Comparison of ENCODE assay signal across 15 cellular contexts in genomic region chr9:93813687-93814560, GRCh38.
DNase-seq lines count a peak whose midpoint lies in the region; ATAC-seq and TF ChIP-seq lines count a peak whose summit lies in the region.
"Had no signal": no experiment of that assay in that cellular context is flagged by ENCODE, and none has a peak within 500 bp of the region (broad histone marks: within the 10 kb centered on the region; RNA-seq: fewer than 3 reads in every experiment).

No MANE protein-coding gene starts in this region.

- H4K20me1 ChIP-seq in OCI-LY7 (ENCODE audit: insufficient read depth, low read length), result no peaks in the 10 kb centered on the region

- no peak overlapping the region for H2AFZ ChIP-seq in OCI-LY7 (ENCODE audit: low read length)

- no peaks in the 10 kb centered on the region for H3K27me3 ChIP-seq in colonic mucosa
- no peaks in the 10 kb centered on the region for H3K27me3 ChIP-seq in upper lobe of right lung
- H3K27me3 ChIP-seq: upper lobe of left lung had no signal

- CTCF ChIA-PET in OCI-LY7 (lab: Charles Lee; ENCODE audit: unreplicated experiment), result no interaction called here

- intact Hi-C loops in colonic mucosa (cut with DNase I) (no loop called here), upper lobe of right lung (cut with DNase I) (no loop called here), OCI-LY7 (cut with micrococcal nuclease; ENCODE audit: unreplicated experiment) (no loop called here)

- H3K9me3 ChIP-seq in colonic mucosa, result no peaks in the 10 kb centered on the region
- H3K9me3 ChIP-seq in upper lobe of right lung, result no peaks in the 10 kb centered on the region
- no peaks in the 10 kb centered on the region for H3K9me3 ChIP-seq in OCI-LY7 (ENCODE audit: low read length)

- H3K4me1 ChIP-seq in colonic mucosa (no peaks in the 10 kb centered on the region), upper lobe of right lung (no peaks in the 10 kb centered on the region), OCI-LY7 (ENCODE audit: insufficient read depth, low read length, poor library complexity, severe bottlenecking) (no peaks in the 10 kb centered on the region)
- H3K4me1 ChIP-seq: upper lobe of left lung had no signal

- H3K9ac ChIP-seq in colonic mucosa (ENCODE audit: low read depth in 2 of 2, low read length in 2 of 2), result no peak overlapping the region

- no peak for ATAC-seq in upper lobe of right lung

- H3K36me3 ChIP-seq in colonic mucosa, result no peaks in the 10 kb centered on the region
- H3K36me3 ChIP-seq in upper lobe of right lung, result no peaks in the 10 kb centered on the region
- H3K36me3 ChIP-seq in OCI-LY7 (ENCODE audit: insufficient read depth, low read length), result no peaks in the 10 kb centered on the region
- H3K36me3 ChIP-seq: upper lobe of left lung had no signal

- DNase-seq in activated effector memory CD4-positive, alpha-beta T cell treated with anti-CD3 and anti-CD28 coated beads, Interleukin-2, amount 50 U/mL, for 16 hours, result peak; percentile 51
- DNase-seq in activated effector memory CD4-positive, alpha-beta T cell treated with Interleukin-2 at 50 U/mL for 16 hours, result no peak
- DNase-seq in NCI-H2196 treated with DMSO at 0.1 percent for 48 hours (lab: John Stamatoyannopoulos, UW; ENCODE audit: unreplicated experiment) (peak; percentile 89), colonic mucosa (peak; percentile 42), upper lobe of right lung (peak; percentile 56), SW480 (ENCODE audit: low spot score) (no peak), OCI-LY7 (ENCODE audit: low spot score) (no peak)
- DNase-seq in effector CD4-positive, alpha-beta T cell, result no peak
- DNase-seq: activated CD8-positive, alpha-beta memory T cell treated with anti-CD3 and anti-CD28 coated beads, Interleukin-2, amount 50 U/mL, for 48 hours; anterior cingulate cortex; dorsolateral prefrontal cortex; foreskin fibroblast; kidney; naive B cell had no signal

- H3K9me2 ChIP-seq in OCI-LY7 (ENCODE audit: insufficient read depth, low read length), result no peaks in the 10 kb centered on the region

- BruUV-seq in OCI-LY7 (replicated peaks; lab: Mats Ljungman, UMichigan), result no TSS peak

- H3K4me3 ChIP-seq in colonic mucosa (no peak overlapping the region), upper lobe of right lung (no peak overlapping the region), OCI-LY7 (ENCODE audit: low read depth, low read length, poor library complexity, severe bottlenecking) (no peak overlapping the region)
- H3K4me3 ChIP-seq: dorsolateral prefrontal cortex, upper lobe of left lung had no signal

- no peak overlapping the region for H3K4me2 ChIP-seq in OCI-LY7 (ENCODE audit: low read length)

- H3K27ac ChIP-seq in colonic mucosa (no peak overlapping the region), upper lobe of right lung (no peak overlapping the region), OCI-LY7 (ENCODE audit: low read depth, low read length, poor library complexity, severe bottlenecking) (no peak overlapping the region)
- H3K27ac ChIP-seq: dorsolateral prefrontal cortex, upper lobe of left lung had no signal

- no peaks in the 10 kb centered on the region for H3K79me2 ChIP-seq in OCI-LY7 (ENCODE audit: insufficient read depth, low read depth, low read length)

- TF ChIP-seq CTCF in colonic mucosa (IDR thresholded peaks at IDR 0.05) (no peak), upper lobe of right lung (IDR thresholded peaks at IDR 0.05) (no peak), OCI-LY7 (conservative IDR thresholded peaks at IDR 0.05; ENCODE audit: low read length) (no peak)

- POLR2A ChIA-PET in OCI-LY7 (lab: Charles Lee), result no interaction called here

Comparison
In these comparisons a context has a peak if more than half of its experiments do, and no peak if none do; other contexts are left out.
1. DNase-seq: peak in activated effector memory CD4-positive, alpha-beta T cell treated with anti-CD3 and anti-CD28 coated beads, Interleukin-2, amount 50 U/mL, for 16 hours (single experiment), NCI-H2196 treated with DMSO at 0.1 percent for 48 hours (single experiment), colonic mucosa (single experiment) and upper lobe of right lung (single experiment); none in activated effector memory CD4-positive, alpha-beta T cell treated with Interleukin-2 at 50 U/mL for 16 hours (single experiment), effector CD4-positive, alpha-beta T cell (single experiment), SW480 (single experiment) and OCI-LY7 (single experiment).